Comparison of ENCODE assay signal across 27 cellular contexts in genomic region chr7:103962070-103962469, GRCh38. TPM values are rescaled to one million over a fixed set of nuclear protein-coding genes. Genes with fewer than 3 reads are reported as not detected.
A peak's percentile ranks its signal among the peaks of the same experiment; 100 is the strongest.
DNase-seq lines count a peak whose midpoint lies in the region; ATAC-seq and TF ChIP-seq lines count a peak whose summit lies in the region.
"Had no signal": no experiment of that assay in that cellular context is flagged by ENCODE, and none has a peak within 500 bp of the region (broad histone marks: within the 10 kb centered on the region; RNA-seq: fewer than 3 reads in every experiment).

No MANE protein-coding gene starts in this region.

- peaks cover 5% of the 10 kb centered on the region for H3K4me1 Mint-ChIP-seq in endodermal cell
- no peaks in the 10 kb centered on the region for H3K4me1 Mint-ChIP-seq in naive thymus-derived CD4-positive, alpha-beta T cell
- H3K4me1 Mint-ChIP-seq: CD4-positive, CD25-positive, alpha-beta regulatory T cell had no signal

- H3K9me3 ChIP-seq in IMR-90 (ENCODE audit: control insufficient read depth, insufficient read depth, low read length) (no peaks in the 10 kb centered on the region), endodermal cell (ENCODE audit: control insufficient read depth, low read length) (no peaks in the 10 kb centered on the region)
- no peaks in the 10 kb centered on the region for H3K9me3 ChIP-seq in naive thymus-derived CD4-positive, alpha-beta T cell (ENCODE audit: control insufficient read depth in 2 of 3, low read length in 3 of 3)
- H3K9me3 ChIP-seq: BLaER1, SK-N-SH had no signal

- no peak overlapping the region for H3K27ac ChIP-seq in IMR-90 (ENCODE audit: insufficient read depth, low read length)
- H3K27ac ChIP-seq in endodermal cell (ENCODE audit: low read depth, low read length), result no peak overlapping the region
- H3K27ac ChIP-seq in RWPE1, result no peak overlapping the region
- no peak overlapping the region for H3K27ac ChIP-seq in naive thymus-derived CD4-positive, alpha-beta T cell (ENCODE audit: low read depth, low read length)
- H3K27ac ChIP-seq: BLaER1, HL-60 had no signal

- H3K9me1 ChIP-seq in IMR-90 (ENCODE audit: insufficient read depth, low read length), result no peaks in the 10 kb centered on the region

- H3K4me1 ChIP-seq in IMR-90 (ENCODE audit: control insufficient read depth, insufficient read depth, low read length), result no peaks in the 10 kb centered on the region
- H3K4me1 ChIP-seq in endodermal cell (ENCODE audit: control insufficient read depth, insufficient read depth, low read length), result peaks cover 3% of the 10 kb centered on the region
- no peaks in the 10 kb centered on the region for H3K4me1 ChIP-seq in naive thymus-derived CD4-positive, alpha-beta T cell (ENCODE audit: control insufficient read depth in 2 of 2, insufficient read depth in 2 of 2, low read length in 2 of 2)
- H3K4me1 ChIP-seq: BLaER1 had no signal

- H3K4me2 ChIP-seq in IMR-90 (ENCODE audit: low read depth, low read length), result no peak overlapping the region
- H3K4me2 ChIP-seq: BLaER1, SK-N-SH had no signal

- intact Hi-C loops in IMR-90 (cut with micrococcal nuclease), result no loop called here
- intact Hi-C loops in naive thymus-derived CD4-positive, alpha-beta T cell (cut with micrococcal nuclease), result no loop called here

- no peaks in the 10 kb centered on the region for H3K9me3 Mint-ChIP-seq in endodermal cell
- H3K9me3 Mint-ChIP-seq in naive thymus-derived CD4-positive, alpha-beta T cell, result peaks cover 0 to 3% (median 0%) of the 10 kb centered on the region in 11 donors

- H3K23ac ChIP-seq in IMR-90 (ENCODE audit: low read depth, low read length), result no peak overlapping the region

- no peak overlapping the region for H2AK5ac ChIP-seq in IMR-90 (ENCODE audit: low read depth, low read length)

- H3K4me3 ChIP-seq in IMR-90 (ENCODE audit: insufficient read depth, low read depth, low read length), result no peak overlapping the region
- no peak overlapping the region for H3K4me3 ChIP-seq in endodermal cell (ENCODE audit: low read length)
- H3K4me3 ChIP-seq in naive thymus-derived CD4-positive, alpha-beta T cell (ENCODE audit: low read length), result no peak overlapping the region
- H3K4me3 ChIP-seq: BLaER1, GM12878 had no signal

- no peak overlapping the region for H3K9ac ChIP-seq in IMR-90 (ENCODE audit: low read depth, low read length)
- H3K9ac ChIP-seq in endodermal cell (ENCODE audit: extremely low read depth, low read length, poor library complexity, severe bottlenecking), result no peak overlapping the region
- H3K9ac ChIP-seq: BLaER1, SK-N-SH had no signal

- CTCF ChIA-PET in IMR-90 (lab: Yijun Ruan, JAX) (interaction anchor here (0.6 to 1.0 kb wide), 2 partner anchors 14 to 29 kb away, joined by 3 read pairs; no protein-coding TSS in a partner anchor), RWPE1 (lab: Yijun Ruan, JAX) (no interaction called here)
- CTCF ChIA-PET in naive thymus-derived CD4-positive, alpha-beta T cell (lab: Charles Lee), result no interaction called here

- no peak for TF ChIP-seq RAD21 in IMR-90 (IDR thresholded peaks at IDR 0.05; ENCODE audit: low read length)

- TF ChIP-seq POLR2A in IMR-90 (IDR thresholded peaks at IDR 0.05; ENCODE audit: low read depth, low read length), result no peak

- POLR2A ChIA-PET in IMR-90 (lab: Charles Lee; ENCODE audit: unreplicated experiment), result interaction anchor here (0.6 kb wide), 1 partner anchor 56 kb away, joined by 3 read pairs; no protein-coding TSS in a partner anchor
- POLR2A ChIA-PET in RWPE1 (lab: Yijun Ruan, JAX; ENCODE audit: low non-redundant PET), result no interaction called here
- POLR2A ChIA-PET in naive thymus-derived CD4-positive, alpha-beta T cell (lab: Charles Lee), result no interaction called here

- ATAC-seq in IMR-90 (ENCODE audit: low read depth) (no peak), GM18520 (IDR thresholded peaks at IDR 0.05; ENCODE audit: unreplicated experiment) (no peak), GM19324 (IDR thresholded peaks at IDR 0.05; ENCODE audit: low FRiP score, unreplicated experiment) (no peak)
- ATAC-seq in naive thymus-derived CD4-positive, alpha-beta T cell, result no peak
- ATAC-seq: GM12878 had no signal

- 46% methylated on average over 4 of the region's 6 CpGs; no CpG with 5 or more reads in 1 of the 2 experiments for WGBS in IMR-90 (ENCODE audit: extremely low coverage in 2 of 2, insufficient read length in 1 of 2), 2 experiments
- 78 to 89% methylated on average over 5 to 6 of the region's 6 CpGs for WGBS in endodermal cell (ENCODE audit: insufficient coverage in 1 of 2, insufficient read length in 1 of 2), 2 experiments

- no peak overlapping the region for H3K56ac ChIP-seq in IMR-90 (ENCODE audit: extremely low read depth, insufficient read depth, low read length)

- TF ChIP-seq CTCF in IMR-90 (conservative IDR thresholded peaks at IDR 0.05; ENCODE audit: low read depth, low read length), result no peak
- no peak for TF ChIP-seq CTCF in endodermal cell (conservative IDR thresholded peaks at IDR 0.05)
- no peak for TF ChIP-seq CTCF in RWPE1 (conservative IDR thresholded peaks at IDR 0.05; ENCODE audit: low read depth)

- peak overlapping the region; percentile 18 for H2AFZ ChIP-seq in IMR-90 (replicated peaks; ENCODE audit: low read length, poor library complexity)

- dilution Hi-C loops in IMR-90 (cut with HindIII; ENCODE audit: low sequenced_read_pairs, unreplicated experiment), result no loop called here

- H3K27me3 ChIP-seq in IMR-90 (ENCODE audit: control insufficient read depth, insufficient read depth, low read length) (no peaks in the 10 kb centered on the region), endodermal cell (ENCODE audit: control insufficient read depth, insufficient read depth, low read length, poor library complexity, severe bottlenecking) (no peaks in the 10 kb centered on the region)
- no peaks in the 10 kb centered on the region for H3K27me3 ChIP-seq in naive thymus-derived CD4-positive, alpha-beta T cell (ENCODE audit: control insufficient read depth in 2 of 2, insufficient read depth in 2 of 2, low read length in 2 of 2)
- H3K27me3 ChIP-seq: BLaER1 had no signal

- no TSS peak for BruUV-seq in IMR-90 (replicated peaks; lab: Mats Ljungman, UMichigan)

- peaks cover 15% of the 10 kb centered on the region for H3K27me3 Mint-ChIP-seq in endodermal cell (ENCODE audit: insufficient read depth)
- H3K27me3 Mint-ChIP-seq in naive thymus-derived CD4-positive, alpha-beta T cell, result peaks cover 0 to 48% (median 17%) of the 10 kb centered on the region in 5 donors

- no peak overlapping the region for H3K4ac ChIP-seq in IMR-90 (ENCODE audit: low read depth, low read length)

- H3K14ac ChIP-seq in IMR-90 (replicated peaks; ENCODE audit: low read depth, low read length), result no peak overlapping the region; the same call in 1 of the 2 replicates

- no peak overlapping the region for H4K8ac ChIP-seq in IMR-90 (ENCODE audit: low read depth in 2 of 2, low read length in 2 of 2)

- no peaks in the 10 kb centered on the region for H4K20me1 ChIP-seq in IMR-90 (ENCODE audit: insufficient read depth, low read length)
- H4K20me1 ChIP-seq: BLaER1 had no signal

- H2BK5ac ChIP-seq in IMR-90 (ENCODE audit: low read depth, low read length, poor library complexity, severe bottlenecking), result no peak overlapping the region

- no peak overlapping the region for H2AK9ac ChIP-seq in IMR-90 (replicated peaks; ENCODE audit: low read depth, low read length, poor library complexity)

- no peak overlapping the region for H3K18ac ChIP-seq in IMR-90 (ENCODE audit: low read depth, low read length)

- in situ Hi-C loops in ACHN (cut with HindIII; ENCODE audit: low pct_ligation_motif_present, low pct_unique_long_range_greater_than_20kb, low sequenced_read_pairs), result no loop called here
- in situ Hi-C loops in IMR-90 (cut with MboI; ENCODE audit: low sequenced_read_pairs), result no loop called here

- peak; percentile 46 for DNase-seq in ACHN
- DNase-seq in IMR-90, result no peak
- DNase-seq in endodermal cell, result peak; percentile 44
- DNase-seq in kidney tubule cell (ENCODE audit: low spot score), result peak; percentile 57
- DNase-seq in RWPE1 (ENCODE audit: low spot score), result no peak
- DNase-seq in naive thymus-derived CD4-positive, alpha-beta T cell, result no peak
- DNase-seq: CD4-positive, CD25-positive, alpha-beta regulatory T cell; COR-L47; DMS53; EL; GDM1; H7; Karpas-422; MV-4-11; NCI-H1105 treated with DMSO at 0.1 percent for 48 hours; NCI-H146; NCI-H2029; NCI-H2171; NCI-H226; NCI-H510A treated with DMSO at 0.1 percent for 48 hours; SK-N-SH; SW 1271 had no signal

- no peaks in the 10 kb centered on the region for H3K36me3 ChIP-seq in IMR-90 (ENCODE audit: control insufficient read depth, insufficient read depth, low read length)
- no peaks in the 10 kb centered on the region for H3K36me3 ChIP-seq in endodermal cell (ENCODE audit: control insufficient read depth, insufficient read depth, low read length)
- no peaks in the 10 kb centered on the region for H3K36me3 ChIP-seq in naive thymus-derived CD4-positive, alpha-beta T cell (ENCODE audit: control insufficient read depth in 2 of 3, insufficient read depth in 3 of 3, low read length in 3 of 3)
- H3K36me3 ChIP-seq: BLaER1 had no signal

- no peak overlapping the region for H2BK15ac ChIP-seq in IMR-90 (ENCODE audit: low read depth, low read length)

- H3K79me1 ChIP-seq in IMR-90 (ENCODE audit: low read depth in 1 of 2, low read length in 2 of 2), result no peaks in the 10 kb centered on the region

- H2BK20ac ChIP-seq in IMR-90 (ENCODE audit: low read depth, low read length), result no peak overlapping the region

- no peak overlapping the region for H4K91ac ChIP-seq in IMR-90 (ENCODE audit: insufficient read depth, low read depth, low read length)

- H3K4me3 Mint-ChIP-seq in endodermal cell, result no peak overlapping the region
- H3K4me3 Mint-ChIP-seq in naive thymus-derived CD4-positive, alpha-beta T cell, result no peak overlapping the region
- H3K4me3 Mint-ChIP-seq: CD4-positive, CD25-positive, alpha-beta regulatory T cell had no signal

- H2BK120ac ChIP-seq in IMR-90 (ENCODE audit: low read depth, low read length), result no peak overlapping the region

- H4K5ac ChIP-seq in IMR-90 (ENCODE audit: low read depth, low read length), result no peak overlapping the region

- H3K36me3 Mint-ChIP-seq in endodermal cell (ENCODE audit: low read depth), result no peaks in the 10 kb centered on the region
- no peaks in the 10 kb centered on the region for H3K36me3 Mint-ChIP-seq in naive thymus-derived CD4-positive, alpha-beta T cell
- H3K36me3 Mint-ChIP-seq: CD4-positive, CD25-positive, alpha-beta regulatory T cell had no signal

- H3K27ac Mint-ChIP-seq in endodermal cell, result no peak overlapping the region
- no peak overlapping the region for H3K27ac Mint-ChIP-seq in naive thymus-derived CD4-positive, alpha-beta T cell
- H3K27ac Mint-ChIP-seq: CD4-positive, CD25-positive, alpha-beta regulatory T cell had no signal

TF ChIP-seq in IMR-90, 13 proteins besides CTCF, POLR2A, EP300 and RAD21 (continues in another document):
- no peak for TF ChIP-seq BHLHE40 (IDR thresholded peaks at IDR 0.05; ENCODE audit: low read depth, low read length)
- no peak for TF ChIP-seq CHD1 (IDR thresholded peaks at IDR 0.05; ENCODE audit: low read depth, low read length)

RNA-seq across cellular contexts. Expression of gene RELN, which starts 27.4 kb away (rescaled TPM):
- total RNA-seq in IMR-90 (2012; rRNA removed) (19.4 and 23.7 TPM in 2 replicates), endodermal cell (1 to 10 TPM; 3.9 to 8.5 TPM)
- polyA plus RNA-seq in IMR-90 (2012; rRNA removed), result 14.7 and 16.8 TPM in 2 replicates
- 7.1 and 8.6 TPM in 2 replicates for polyA plus RNA-seq in IMR-90 (2012; cell fraction: cytosol; rRNA removed)
- polyA plus RNA-seq in IMR-90 (2012; cell fraction: nucleus; rRNA removed; ENCODE audit: low replicate concordance), result 3.8 and 14.8 TPM in 2 replicates
- polyA plus RNA-seq in endodermal cell (2013, experiment 1 of 2), result 5.9 TPM
- polyA plus RNA-seq in endodermal cell (2013, experiment 2 of 2), result 4.8 TPM
- total RNA-seq in naive thymus-derived CD4-positive, alpha-beta T cell, result not detected
- polyA plus RNA-seq in naive thymus-derived CD4-positive, alpha-beta T cell, result not detected
- total RNA-seq: CD4-positive, CD25-positive, alpha-beta regulatory T cell had no signal
- polyA plus RNA-seq: CD4-positive, CD25-positive, alpha-beta regulatory T cell; GM12878 had no signal

Comparison
In these comparisons a context has a peak if more than half of its experiments do, and no peak if none do; other contexts are left out.
1. DNase-seq: peak in ACHN (single experiment), endodermal cell (single experiment) and kidney tubule cell (single experiment); none in IMR-90 (single experiment), RWPE1 (single experiment) and naive thymus-derived CD4-positive, alpha-beta T cell (0 of 9).
2. RNA of gene RELN, which starts 27.4 kb away (total RNA-seq): 19.4 to 23.7 TPM in IMR-90 and 3.9 to 8.5 TPM in endodermal cell; not detected in naive thymus-derived CD4-positive, alpha-beta T cell; every median in the first group is over 4 times any median in the second.